ENCODE assay signal across 8 cellular contexts in genomic region chr1:65793359-65793732, GRCh38. TPM values are rescaled to one million over a fixed set of nuclear protein-coding genes. Genes with fewer than 3 reads are reported as not detected.
DNase-seq lines count a peak whose midpoint lies in the region; ATAC-seq and TF ChIP-seq lines count a peak whose summit lies in the region.

No MANE protein-coding gene starts in this region.

- intact Hi-C loops in adrenal gland (cut with DNase I) = no loop called here

- H3K14ac ChIP-seq in trophoblast cell (ENCODE audit: low read length) = no peak overlapping the region

- H3K18ac ChIP-seq in trophoblast cell (ENCODE audit: low read length) = no peak overlapping the region

- TF ChIP-seq POLR2A in GM18505 (IDR thresholded peaks at IDR 0.05; ENCODE audit: borderline replicate concordance, extremely low read depth, insufficient read depth, insufficient read length) (no peak), adrenal gland (IDR thresholded peaks at IDR 0.05) (no peak)

- H3K36me3 ChIP-seq in trophoblast cell (ENCODE audit: control insufficient read depth in 1 of 2, insufficient read depth in 2 of 2, low read length in 2 of 2) (no peaks in the 10 kb centered on the region), adrenal gland (replicated peaks in 1 of 2) (no peaks in the 10 kb centered on the region)

- H3K9me3 ChIP-seq in trophoblast cell (ENCODE audit: insufficient read depth, low read depth, low read length) (peaks cover 1% of the 10 kb centered on the region), adrenal gland (replicated peaks in 1 of 3) (peaks cover 0 to 6% (median 5%) of the 10 kb centered on the region in 3 donors)

- no peak overlapping the region for H2BK12ac ChIP-seq in trophoblast cell (ENCODE audit: low read length)

- no peak overlapping the region for H3K9ac ChIP-seq in trophoblast cell (ENCODE audit: low read length)

- H2BK120ac ChIP-seq in trophoblast cell (ENCODE audit: insufficient read depth, low read length, poor library complexity) = no peak overlapping the region

- H4K12ac ChIP-seq in trophoblast cell (ENCODE audit: low read depth, low read length) = no peak overlapping the region

- H3K4me3 ChIP-seq in trophoblast cell (ENCODE audit: low read depth, low read length) (peak overlapping the region; percentile 66), adrenal gland (peak overlapping the region in 2 of 4 donors; percentile 9 to 47)

- ATAC-seq in foreskin keratinocyte = peak; percentile 15
- no peak for ATAC-seq in GM18505 (IDR thresholded peaks at IDR 0.05; ENCODE audit: unreplicated experiment)
- no peak for ATAC-seq in GM19455 (IDR thresholded peaks at IDR 0.05; ENCODE audit: unreplicated experiment)

- peaks cover 54% of the 10 kb centered on the region for H3K27me3 ChIP-seq in foreskin keratinocyte
- peaks cover 29% of the 10 kb centered on the region for H3K27me3 ChIP-seq in trophoblast cell (ENCODE audit: insufficient read depth, low read length)
- peaks cover 24% of the 10 kb centered on the region for H3K27me3 ChIP-seq in adrenal gland

- H3K4me1 ChIP-seq in foreskin keratinocyte (no peaks in the 10 kb centered on the region), trophoblast cell (ENCODE audit: control insufficient read depth in 1 of 2, insufficient read depth in 2 of 2, low read length in 2 of 2) (peaks cover 12 to 14% of the 10 kb centered on the region in 2 experiments), adrenal gland (replicated peaks in 1 of 2) (no peaks in the 10 kb centered on the region)

- H3K27ac ChIP-seq in foreskin keratinocyte (no peak overlapping the region), trophoblast cell (ENCODE audit: low read depth, low read length) (no peak overlapping the region), adrenal gland (no peak overlapping the region)

- H3K79me1 ChIP-seq in trophoblast cell (ENCODE audit: low read length) = no peaks in the 10 kb centered on the region

- H2AFZ ChIP-seq in trophoblast cell (ENCODE audit: insufficient read depth, low read length, poor library complexity) = no peak overlapping the region

- no peak overlapping the region for H3K23ac ChIP-seq in trophoblast cell (ENCODE audit: low read length)

- H4K91ac ChIP-seq in trophoblast cell (ENCODE audit: low read depth, low read length) = no peak overlapping the region

- no peak overlapping the region for H3K4ac ChIP-seq in trophoblast cell (ENCODE audit: low read depth, low read length)

- no peaks in the 10 kb centered on the region for H3K79me2 ChIP-seq in trophoblast cell (ENCODE audit: control insufficient read depth, insufficient read depth, low read length, poor library complexity)

- no peak overlapping the region for H2AK5ac ChIP-seq in trophoblast cell (ENCODE audit: low read length)

- TF ChIP-seq CTCF in foreskin keratinocyte (conservative IDR thresholded peaks at IDR 0.05) = no peak
- no peak for TF ChIP-seq CTCF in adrenal gland (IDR thresholded peaks at IDR 0.05)

- H2BK5ac ChIP-seq in trophoblast cell (ENCODE audit: low read depth, low read length, poor library complexity) = no peak overlapping the region

- DNase-seq in EL = peak; percentile 40
- peak; percentile 45 for DNase-seq in NCI-H510A treated with DMSO at 0.1 percent for 48 hours (lab: John Stamatoyannopoulos, UW)
- DNase-seq in foreskin keratinocyte = no peak
- no peak for DNase-seq in trophoblast cell
- DNase-seq in activated CD4-positive, alpha-beta T cell treated with anti-CD3 and anti-CD28 coated beads for 48 hours = no peak
- DNase-seq in adrenal gland = no peak

- H4K8ac ChIP-seq in trophoblast cell (ENCODE audit: low read depth, low read length) = no peak overlapping the region

- peak overlapping the region; percentile 96 for H3K4me2 ChIP-seq in trophoblast cell (ENCODE audit: low read length)

- WGBS in trophoblast cell (ENCODE audit: extremely low coverage, insufficient coverage, insufficient read length) = no CpG with 5 or more reads among the region's 20 CpGs
- WGBS in adrenal gland, 4 donors = 3 to 4% (median 4%) methylated on average over 19 to 20 of the region's 20 CpGs

RNA-seq across cellular contexts. Expression of gene PDE4B, which starts 0.7 kb away (rescaled TPM):
- total RNA-seq in foreskin keratinocyte (not detected in 2 replicates), adrenal gland (10 to 100 TPM in 2 of 8 donors, 1 to 10 TPM in 6; 2.9 to 14.9 (median 5.0) TPM)
- polyA plus RNA-seq in foreskin keratinocyte (not detected in 2 replicates), adrenal gland (1 to 10 TPM; 1.2 to 2.4 (median 2.4) TPM)
- 0.67 and 0.92 TPM in 2 replicates for polyA plus RNA-seq in trophoblast cell (2013)

Comparison
In these comparisons a context has a peak if more than half of its experiments do, and no peak if none do; other contexts are left out.
1. DNase-seq: peak in EL (single experiment) and NCI-H510A treated with DMSO at 0.1 percent for 48 hours (single experiment); none in foreskin keratinocyte (0 of 2), trophoblast cell (0 of 2), activated CD4-positive, alpha-beta T cell treated with anti-CD3 and anti-CD28 coated beads for 48 hours (single experiment) and adrenal gland (0 of 7).